ENCODE assay signal across 10 cellular contexts in genomic region chr14:74514471-74514932, GRCh38. TPM values are rescaled to one million over a fixed set of nuclear protein-coding genes. Genes with fewer than 3 reads are reported as not detected.
A peak's percentile ranks its signal among the peaks of the same experiment; 100 is the strongest.
DNase-seq lines count a peak whose midpoint lies in the region; ATAC-seq, FAIRE-seq and TF ChIP-seq lines count a peak whose summit lies in the region.
"Had no signal": no experiment of that assay in that cellular context is flagged by ENCODE, and none has a peak within 500 bp of the region (broad histone marks: within the 10 kb centered on the region; RNA-seq: fewer than 3 reads in every experiment).

No MANE protein-coding gene starts in this region.

- H3K9ac ChIP-seq in BLaER1: peak overlapping the region; percentile 22; the same call in 1 of the 2 replicates

- in situ Hi-C loops in KBM-7 (cut with MboI; ENCODE audit: low pct_unique_long_range_greater_than_20kb, low sequenced_read_pairs) (no loop called here), brain microvascular endothelial cell (cut with HindIII; ENCODE audit: low pct_ligation_motif_present, low sequenced_read_pairs) (no loop called here)

- FAIRE-seq in urothelium cell line (lab: Jason Lieb, UNC): no peak

- ATAC-seq in naive B cell (ENCODE audit: low read depth in 2 of 2) (no peak), GM18502 (IDR thresholded peaks at IDR 0.05; ENCODE audit: poor library complexity, unreplicated experiment) (no peak)

- no peaks in the 10 kb centered on the region for H3K36me3 ChIP-seq in BLaER1
- peaks cover 33% of the 10 kb centered on the region for H3K36me3 ChIP-seq in brain microvascular endothelial cell (replicated peaks)

- H3K4me2 ChIP-seq in BLaER1: peak overlapping the region; percentile 77

- DNase-seq in KBM-7 (peak; percentile 84), brain microvascular endothelial cell (peak; percentile 78), naive B cell (no peak), urothelium cell line (ENCODE audit: low spot score) (no peak), GM19240 (ENCODE audit: insufficient read length, low spot score) (no peak), cerebellar nuclear complex (lab: John Stamatoyannopoulos, UW) (no peak)
- DNase-seq: activated T-cell treated with anti-CD3 and anti-CD28 coated beads, Interleukin-2, amount 50 U/mL, for 48 hours; NCI-H526 treated with DMSO at 0.1 percent for 48 hours had no signal

- H3K27ac ChIP-seq in BLaER1 (peak overlapping the region; percentile 74), brain microvascular endothelial cell (peak overlapping the region; percentile 89)

- no peak overlapping the region for H3K27ac Mint-ChIP-seq in naive B cell

- H3K9me3 Mint-ChIP-seq in naive B cell: no peaks in the 10 kb centered on the region

- no peak for TF ChIP-seq CTCF in brain microvascular endothelial cell (IDR thresholded peaks at IDR 0.05; ENCODE audit: low read depth, low read length, missing control alignments)

- 0 out of 2 replicates have a peak overlapping the region, but pooled peaks have one; percentile 3 for H3K4me3 ChIP-seq in BLaER1
- H3K4me3 ChIP-seq in brain microvascular endothelial cell (ENCODE audit: low read depth, low read length): no peak overlapping the region

- no peaks in the 10 kb centered on the region for H3K27me3 ChIP-seq in BLaER1
- H3K27me3 ChIP-seq in brain microvascular endothelial cell (replicated peaks): no peaks in the 10 kb centered on the region

- H3K4me1 ChIP-seq in BLaER1: peaks cover 44% of the 10 kb centered on the region

- peaks cover 11 to 20% (median 18%) of the 10 kb centered on the region in 3 donors for H3K4me1 Mint-ChIP-seq in naive B cell

- H3K36me3 Mint-ChIP-seq in naive B cell: no peaks in the 10 kb centered on the region

- H4K20me1 ChIP-seq in BLaER1: no peaks in the 10 kb centered on the region

- peak overlapping the region in 5 of 8 donors; percentile 9 to 54 (median 49) for H3K4me3 Mint-ChIP-seq in naive B cell

- H3K9me3 ChIP-seq in BLaER1: no peaks in the 10 kb centered on the region

- peaks cover 0 to 30% (median 24%) of the 10 kb centered on the region in 3 donors for H3K27me3 Mint-ChIP-seq in naive B cell

RNA-seq across cellular contexts. Expression of gene ISCA2, which starts 20.9 kb away (rescaled TPM):
- polyA plus RNA-seq in naive B cell (ENCODE audit: low read depth in 6 of 6): 10 to 100 TPM; 63.9 to 84.9 (median 77.1) TPM

RNA-seq across cellular contexts. Expression of gene NPC2, which starts 21.4 kb away (rescaled TPM):
- polyA plus RNA-seq in naive B cell (ENCODE audit: low read depth in 6 of 6): 100 to 1,000 TPM; 174 to 259 (median 195) TPM

Comparison
In these comparisons a context has a peak if more than half of its experiments do, and no peak if none do; other contexts are left out.
1. DNase-seq: peak in KBM-7 (single experiment) and brain microvascular endothelial cell (single experiment); none in naive B cell (single experiment), urothelium cell line (single experiment), GM19240 (single experiment) and cerebellar nuclear complex (0 of 2).